Comparison of ENCODE assay signal across 19 cellular contexts in genomic region chr14:36582874-36583241, GRCh38. TPM values are rescaled to one million over a fixed set of nuclear protein-coding genes. Genes with fewer than 3 reads are reported as not detected.
A peak's percentile ranks its signal among the peaks of the same experiment; 100 is the strongest.
DNase-seq lines count a peak whose midpoint lies in the region; ATAC-seq and TF ChIP-seq lines count a peak whose summit lies in the region.
"Had no signal": no experiment of that assay in that cellular context is flagged by ENCODE, and none has a peak within 500 bp of the region (broad histone marks: within the 10 kb centered on the region; RNA-seq: fewer than 3 reads in every experiment).

No MANE protein-coding gene starts in this region.

- no peaks in the 10 kb centered on the region for H3K4me1 ChIP-seq in IMR-90 (ENCODE audit: control insufficient read depth, insufficient read depth, low read length)
- peaks cover 24 to 45% (median 33%) of the 10 kb centered on the region in 4 donors for H3K4me1 ChIP-seq in esophagus muscularis mucosa
- peaks cover 8% of the 10 kb centered on the region for H3K4me1 ChIP-seq in psoas muscle

- H3K27ac Mint-ChIP-seq in Calu3 (ENCODE audit: unreplicated experiment): no peak overlapping the region
- H3K27ac Mint-ChIP-seq: activated naive CD8-positive, alpha-beta T cell treated with anti-CD3 and anti-CD28 coated beads, Interleukin-2, amount 10 ng/mL, durations not matched to agents 7 days and 5 days; CD4-positive, CD25-positive, alpha-beta regulatory T cell had no signal

- TF ChIP-seq CTCF in Calu3 (IDR thresholded peaks at IDR 0.05; ENCODE audit: unreplicated experiment) (no peak), IMR-90 (conservative IDR thresholded peaks at IDR 0.05; ENCODE audit: low read depth, low read length) (no peak), esophagus muscularis mucosa (IDR thresholded peaks at IDR 0.05) (no peak), psoas muscle (IDR thresholded peaks at IDR 0.05) (no peak)

- no peak overlapping the region for H3K56ac ChIP-seq in IMR-90 (ENCODE audit: extremely low read depth, insufficient read depth, low read length)

- no peak for TF ChIP-seq POLR2A in IMR-90 (IDR thresholded peaks at IDR 0.05; ENCODE audit: low read depth, low read length)
- TF ChIP-seq POLR2A in esophagus muscularis mucosa (IDR thresholded peaks at IDR 0.05; ENCODE audit: low read depth): no peak

- intact Hi-C loops in Calu3 (cut with micrococcal nuclease; ENCODE audit: unreplicated experiment): no loop called here
- intact Hi-C loops in IMR-90 (cut with micrococcal nuclease): no loop called here
- intact Hi-C loops in esophagus muscularis mucosa (cut with DNase I): no loop called here
- intact Hi-C loops in psoas muscle (cut with DNase I): no loop called here

- no peak overlapping the region for H2AK9ac ChIP-seq in IMR-90 (replicated peaks; ENCODE audit: low read depth, low read length, poor library complexity)

- ATAC-seq in IMR-90 (ENCODE audit: low read depth) (no peak), psoas muscle (no peak), GM21447 (IDR thresholded peaks at IDR 0.05; ENCODE audit: unreplicated experiment) (no peak)
- ATAC-seq: left ventricle myocardium superior had no signal

- CTCF ChIA-PET in Calu3 (lab: Charles Lee) (no interaction called here), IMR-90 (lab: Yijun Ruan, JAX) (no interaction called here)

- H3K9me1 ChIP-seq in IMR-90 (ENCODE audit: insufficient read depth, low read length): no peaks in the 10 kb centered on the region

- TF ChIP-seq EP300 in esophagus muscularis mucosa (IDR thresholded peaks at IDR 0.05): no peak

- BruUV-seq in Calu3 (replicated peaks; lab: Mats Ljungman, UMichigan) (no TSS peak), IMR-90 (replicated peaks; lab: Mats Ljungman, UMichigan) (no TSS peak)

- H3K36me3 ChIP-seq in IMR-90 (ENCODE audit: control insufficient read depth, insufficient read depth, low read length) (no peaks in the 10 kb centered on the region), esophagus muscularis mucosa (no peaks in the 10 kb centered on the region), psoas muscle (ENCODE audit: insufficient read depth in 1 of 2, low read depth in 1 of 2) (no peaks in the 10 kb centered on the region)
- H3K36me3 ChIP-seq: neutrophil had no signal

- no peak overlapping the region for H3K23ac ChIP-seq in IMR-90 (ENCODE audit: low read depth, low read length)

- H3K4me1 Mint-ChIP-seq in Calu3 (ENCODE audit: low read depth, unreplicated experiment): no peaks in the 10 kb centered on the region
- H3K4me1 Mint-ChIP-seq: activated naive CD8-positive, alpha-beta T cell treated with anti-CD3 and anti-CD28 coated beads, Interleukin-2, amount 10 ng/mL, durations not matched to agents 7 days and 5 days had no signal

- H3K27me3 ChIP-seq in IMR-90 (ENCODE audit: control insufficient read depth, insufficient read depth, low read length): peaks cover 69% of the 10 kb centered on the region
- H3K27me3 ChIP-seq in esophagus muscularis mucosa: peaks cover 2 to 93% (median 38%) of the 10 kb centered on the region in 4 donors
- peaks cover 7 to 98% (median 36%) of the 10 kb centered on the region in 3 donors for H3K27me3 ChIP-seq in psoas muscle (ENCODE audit: insufficient read depth in 3 of 3, low read length in 2 of 3)

- H2AFZ ChIP-seq in IMR-90 (replicated peaks; ENCODE audit: low read length, poor library complexity): peak overlapping the region; percentile 53

- H3K9me3 ChIP-seq in IMR-90 (ENCODE audit: control insufficient read depth, insufficient read depth, low read length): no peaks in the 10 kb centered on the region
- no peaks in the 10 kb centered on the region for H3K9me3 ChIP-seq in esophagus muscularis mucosa
- H3K9me3 ChIP-seq in psoas muscle: no peaks in the 10 kb centered on the region
- H3K9me3 ChIP-seq: neutrophil had no signal

- no peak overlapping the region for H2BK20ac ChIP-seq in IMR-90 (ENCODE audit: low read depth, low read length)

- TF ChIP-seq RAD21 in IMR-90 (IDR thresholded peaks at IDR 0.05; ENCODE audit: low read length): no peak

- peaks cover 27% of the 10 kb centered on the region for H3K27me3 Mint-ChIP-seq in Calu3 (ENCODE audit: unreplicated experiment)

- no peak overlapping the region for H2BK120ac ChIP-seq in IMR-90 (ENCODE audit: low read depth, low read length)

- no peak overlapping the region for H3K14ac ChIP-seq in IMR-90 (replicated peaks; ENCODE audit: low read depth, low read length)

- in situ Hi-C loops in IMR-90 (cut with MboI; ENCODE audit: low sequenced_read_pairs): no loop called here

- no peak overlapping the region for H3K9ac ChIP-seq in IMR-90 (ENCODE audit: low read depth, low read length)

- DNase-seq in Calu3 (no peak), IMR-90 (no peak), esophagus muscularis mucosa (ENCODE audit: extremely low spot score) (no peak), psoas muscle (no peak), NCI-H226 (no peak), GM19238 (ENCODE audit: insufficient read length, low spot score) (no peak)
- DNase-seq: activated CD4-positive, alpha-beta T cell treated with anti-CD3 and anti-CD28 coated beads, Interleukin-2, amount 50 U/mL, for 4 hours; activated CD8-positive, alpha-beta memory T cell treated with anti-CD3 and anti-CD28 coated beads, Interleukin-2, amount 50 U/mL, for 48 hours; CD4-positive, CD25-positive, alpha-beta regulatory T cell; DMS153; GDM1; HCEC 1CT; left ventricle myocardium superior; SHP77 treated with DMSO at 0.1 percent for 48 hours had no signal

- no peak overlapping the region for H2BK15ac ChIP-seq in IMR-90 (ENCODE audit: low read depth, low read length)

- no peak overlapping the region for H3K4me3 ChIP-seq in IMR-90 (ENCODE audit: insufficient read depth, low read depth, low read length)
- peak overlapping the region in 3 of 4 donors; percentile 50 to 52 (median 51) for H3K4me3 ChIP-seq in esophagus muscularis mucosa
- peak overlapping the region; percentile 63 for H3K4me3 ChIP-seq in psoas muscle

- H3K36me3 Mint-ChIP-seq in Calu3 (ENCODE audit: insufficient read depth, unreplicated experiment): peaks cover 16% of the 10 kb centered on the region
- H3K36me3 Mint-ChIP-seq: activated naive CD8-positive, alpha-beta T cell treated with anti-CD3 and anti-CD28 coated beads, Interleukin-2, amount 10 ng/mL, durations not matched to agents 7 days and 5 days; CD4-positive, CD25-positive, alpha-beta regulatory T cell had no signal

- no peak overlapping the region for H4K8ac ChIP-seq in IMR-90 (ENCODE audit: low read depth in 2 of 2, low read length in 2 of 2)

- H2BK5ac ChIP-seq in IMR-90 (ENCODE audit: low read depth, low read length, poor library complexity, severe bottlenecking): no peak overlapping the region

- H4K5ac ChIP-seq in IMR-90 (ENCODE audit: low read depth, low read length): no peak overlapping the region

- H3K27ac ChIP-seq in IMR-90 (ENCODE audit: insufficient read depth, low read length) (no peak overlapping the region), esophagus muscularis mucosa (replicated peaks in 1 of 4) (no peak overlapping the region), psoas muscle (no peak overlapping the region)
- H3K27ac ChIP-seq: neutrophil had no signal

- H3K18ac ChIP-seq in IMR-90 (ENCODE audit: low read depth, low read length): no peak overlapping the region

- H4K20me1 ChIP-seq in IMR-90 (ENCODE audit: insufficient read depth, low read length): no peaks in the 10 kb centered on the region

- dilution Hi-C loops in IMR-90 (cut with HindIII; ENCODE audit: low sequenced_read_pairs, unreplicated experiment): no loop called here

- H3K9me3 Mint-ChIP-seq in Calu3 (ENCODE audit: low read depth, unreplicated experiment): no peaks in the 10 kb centered on the region
- H3K9me3 Mint-ChIP-seq: activated naive CD8-positive, alpha-beta T cell treated with anti-CD3 and anti-CD28 coated beads, Interleukin-2, amount 10 ng/mL, durations not matched to agents 7 days and 5 days had no signal

- WGBS in IMR-90 (ENCODE audit: extremely low coverage in 2 of 2, insufficient read length in 1 of 2), 2 experiments: 0% methylated on average over 5 of the region's 15 CpGs; no CpG with 5 or more reads in 1 of the 2 experiments
- 2% methylated on average over 14 of the region's 15 CpGs for WGBS in esophagus muscularis mucosa
- WGBS in psoas muscle, 3 donors: 3 to 6% (median 5%) methylated on average over 15 of the region's 15 CpGs

- POLR2A ChIA-PET in IMR-90 (lab: Charles Lee; ENCODE audit: unreplicated experiment): no interaction called here

- H3K4me3 Mint-ChIP-seq in Calu3 (ENCODE audit: low read depth, unreplicated experiment): peak overlapping the region; percentile 80
- H3K4me3 Mint-ChIP-seq: activated naive CD8-positive, alpha-beta T cell treated with anti-CD3 and anti-CD28 coated beads, Interleukin-2, amount 10 ng/mL, durations not matched to agents 7 days and 5 days; CD4-positive, CD25-positive, alpha-beta regulatory T cell had no signal

- no peak overlapping the region for H2AK5ac ChIP-seq in IMR-90 (ENCODE audit: low read depth, low read length)

- H3K4me2 ChIP-seq in IMR-90 (ENCODE audit: low read depth, low read length): no peak overlapping the region

- H3K4ac ChIP-seq in IMR-90 (ENCODE audit: low read depth, low read length): no peak overlapping the region

- H3K79me1 ChIP-seq in IMR-90 (ENCODE audit: low read depth in 1 of 2, low read length in 2 of 2): no peaks in the 10 kb centered on the region

- no peak overlapping the region for H4K91ac ChIP-seq in IMR-90 (ENCODE audit: insufficient read depth, low read depth, low read length)

TF ChIP-seq in IMR-90, 13 proteins besides CTCF, POLR2A, EP300 and RAD21:
- no peak for TF ChIP-seq SMC3 (IDR thresholded peaks at IDR 0.05; ENCODE audit: low read depth, low read length)
- TF ChIP-seq FOS (IDR thresholded peaks at IDR 0.05; ENCODE audit: low read depth, low read length): no peak
- no peak for TF ChIP-seq MAFK (IDR thresholded peaks at IDR 0.05; ENCODE audit: low read depth, low read length)

RNA-seq across cellular contexts. Expression of gene NKX2-8, which starts 0.4 kb away (rescaled TPM):
- total RNA-seq in Calu3 (2022) (1.5 and 2.0 TPM in 2 replicates), IMR-90 (2012; rRNA removed) (not detected in 2 replicates), esophagus muscularis mucosa (not detected), psoas muscle (not detected)
- polyA plus RNA-seq in IMR-90 (2012; rRNA removed) (not detected in 2 replicates), psoas muscle (not detected)
- polyA plus RNA-seq in IMR-90 (2012; cell fraction: cytosol; rRNA removed): not detected in 2 replicates
- not detected in 2 replicates for polyA plus RNA-seq in IMR-90 (2012; cell fraction: nucleus; rRNA removed; ENCODE audit: low replicate concordance)
- total RNA-seq: activated naive CD8-positive, alpha-beta T cell treated with anti-CD3 and anti-CD28 coated beads, Interleukin-2, amount 10 ng/mL, durations not matched to agents 7 days and 5 days; CD4-positive, CD25-positive, alpha-beta regulatory T cell; left ventricle myocardium superior; mucosa of gallbladder; T-helper 1 cell treated with Interleukin-12 subunit alpha and Interleukin-12 subunit beta and Interleukin-4 antibody, amounts not matched to agents 30 ng/mL and 1 ng/mL, for 36 hours had no signal
- polyA plus RNA-seq: CD4-positive, CD25-positive, alpha-beta regulatory T cell had no signal
